In genomic region chr18:79935098-79935480, GRCh38 we compare ENCODE assay signal across 1 cellular context.
TF ChIP-seq lines count a peak whose summit lies in the region.

No MANE protein-coding gene starts in this region.

TF ChIP-seq in HepG2, 621 proteins besides CTCF, POLR2A, EP300 and RAD21:
- TF ChIP-seq ZFP36L2 (CRISPR knock-in tag; IDR thresholded peaks at IDR 0.05) (no peak), MAZ (IDR thresholded peaks at IDR 0.05; ENCODE audit: borderline replicate concordance, low read depth, low read length) (no peak), MAZ (CRISPR knock-in tag; IDR thresholded peaks at IDR 0.05; ENCODE audit: low read depth) (peak; percentile 4; the same call in 1 of the 2 replicates), ZBTB40 (IDR thresholded peaks at IDR 0.05) (no peak), ZBTB40 (CRISPR knock-in tag; IDR thresholded peaks at IDR 0.05) (0 out of 2 replicates have a peak, but pooled peaks have one; percentile 1)
